ENCODE assay signal across 8 cellular contexts in the genomic region with DNA sequence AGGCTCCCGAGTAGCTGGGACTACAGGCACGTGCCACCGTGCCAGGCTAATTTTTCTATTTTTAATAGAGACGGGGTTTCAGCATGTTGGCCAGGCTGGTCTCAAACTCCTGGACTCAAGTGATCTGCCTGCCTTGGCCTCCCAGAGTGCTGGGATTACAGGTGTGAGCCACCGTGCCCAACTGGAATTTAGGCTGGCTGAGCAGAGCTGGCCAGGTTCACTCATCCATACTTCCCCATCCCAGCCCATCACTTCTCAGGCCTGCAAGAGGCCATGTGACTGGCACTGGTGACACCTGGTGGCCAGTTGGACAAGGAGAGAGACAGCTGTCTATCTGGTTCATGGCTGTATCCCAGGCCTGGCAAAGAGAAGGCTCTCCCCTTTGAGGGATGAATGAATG. TPM values are rescaled to one million over a fixed set of nuclear protein-coding genes. Genes with fewer than 3 reads are reported as not detected.
DNase-seq lines count a peak whose midpoint lies in the region; ATAC-seq and TF ChIP-seq lines count a peak whose summit lies in the region.
"Not testable (repeated sequence)": the region's sequence is repeated elsewhere in the genome, so short reads cannot be mapped to it uniquely, and the experiment has no call there.

No MANE protein-coding gene starts in this region.

- peak; percentile 90 for TF ChIP-seq CTCF in BE2C (IDR thresholded peaks at IDR 0.05; ENCODE audit: low read depth, low read length)
- TF ChIP-seq CTCF in IMR-90 (conservative IDR thresholded peaks at IDR 0.05; ENCODE audit: low read depth, low read length): peak; percentile 73

- H4K20me1 ChIP-seq in IMR-90 (ENCODE audit: insufficient read depth, low read length): not testable (repeated sequence)

- not testable (repeated sequence) for H2BK20ac ChIP-seq in IMR-90 (ENCODE audit: low read depth, low read length)

- H2AFZ ChIP-seq in IMR-90 (replicated peaks; ENCODE audit: low read length, poor library complexity): peak overlapping the region; percentile 26

- H3K9ac ChIP-seq in IMR-90 (ENCODE audit: low read depth, low read length); NT2/D1 (ENCODE audit: insufficient read length, low read depth): not testable (repeated sequence)

- intact Hi-C loops in IMR-90 (cut with micrococcal nuclease) (loop anchor here (1.0 kb wide), 1 partner anchor 91 kb away; no protein-coding TSS in a partner anchor), left colon (cut with DNase I, micrococcal nuclease) (loop anchor here in 1 of 2 donors (5.0 kb wide), 1 partner anchor 91 kb away; no protein-coding TSS in a partner anchor)

- WGBS in IMR-90 (ENCODE audit: extremely low coverage in 2 of 2, insufficient read length in 1 of 2), 2 experiments: no CpG with 5 or more reads among the region's 5 CpGs

- not testable (repeated sequence) for H3K27ac ChIP-seq in IMR-90 (ENCODE audit: insufficient read depth, low read length)
- peak overlapping the region; percentile 33 for H3K27ac ChIP-seq in cingulate gyrus (ENCODE audit: low read depth, low read length)

- not testable (repeated sequence) for H3K79me1 ChIP-seq in IMR-90 (ENCODE audit: low read depth in 1 of 2, low read length in 2 of 2)

- not testable (repeated sequence) for H3K27me3 Mint-ChIP-seq in activated CD8-positive, alpha-beta T cell treated with anti-CD3 and anti-CD28 coated beads, Interleukin-2, amount 10 ng/mL, durations not matched to agents 7 days and 5 days (ENCODE audit: low read depth)

- H3K9me1 ChIP-seq in IMR-90 (ENCODE audit: insufficient read depth, low read length): not testable (repeated sequence)

- not testable (repeated sequence) for H3K4me3 Mint-ChIP-seq in activated CD8-positive, alpha-beta T cell treated with anti-CD3 and anti-CD28 coated beads, Interleukin-2, amount 10 ng/mL, durations not matched to agents 7 days and 5 days

- dilution Hi-C loops in IMR-90 (cut with HindIII; ENCODE audit: low sequenced_read_pairs, unreplicated experiment): loop anchor here (25.0 kb wide), 1 partner anchor 101 kb away; the partner anchor contains the start of gene SPATA24

- H3K27ac Mint-ChIP-seq in activated CD8-positive, alpha-beta T cell treated with anti-CD3 and anti-CD28 coated beads, Interleukin-2, amount 10 ng/mL, durations not matched to agents 7 days and 5 days: not testable (repeated sequence)

- H3K36me3 ChIP-seq in BE2C; IMR-90 (ENCODE audit: control insufficient read depth, insufficient read depth, low read length); NT2/D1 (ENCODE audit: insufficient read depth, insufficient read length, low read length): not testable (repeated sequence)

- not testable (repeated sequence) for H3K4ac ChIP-seq in IMR-90 (ENCODE audit: low read depth, low read length)

- H3K14ac ChIP-seq in IMR-90 (replicated peaks; ENCODE audit: low read depth, low read length): not testable (repeated sequence)

- not testable (repeated sequence) for H4K5ac ChIP-seq in IMR-90 (ENCODE audit: low read depth, low read length)

- H4K8ac ChIP-seq in IMR-90 (ENCODE audit: low read depth in 2 of 2, low read length in 2 of 2): not testable (repeated sequence)

- not testable (repeated sequence) for H3K4me2 ChIP-seq in IMR-90 (ENCODE audit: low read depth, low read length)

- H3K4me3 ChIP-seq in BE2C (ENCODE audit: low read depth, low read length); IMR-90 (ENCODE audit: insufficient read depth, low read depth, low read length); NT2/D1 (ENCODE audit: insufficient read length, low read depth): not testable (repeated sequence)

- not testable (repeated sequence) for H3K9me3 Mint-ChIP-seq in activated CD8-positive, alpha-beta T cell treated with anti-CD3 and anti-CD28 coated beads, Interleukin-2, amount 10 ng/mL, durations not matched to agents 7 days and 5 days (ENCODE audit: insufficient read depth)

- peaks cover 48% of the 10 kb centered on the region for H3K4me1 Mint-ChIP-seq in activated CD8-positive, alpha-beta T cell treated with anti-CD3 and anti-CD28 coated beads, Interleukin-2, amount 10 ng/mL, durations not matched to agents 7 days and 5 days (ENCODE audit: low read depth)

- peak; percentile 89 for TF ChIP-seq RAD21 in IMR-90 (IDR thresholded peaks at IDR 0.05; ENCODE audit: low read length)

- H2BK15ac ChIP-seq in IMR-90 (ENCODE audit: low read depth, low read length): not testable (repeated sequence)

- not testable (repeated sequence) for H3K18ac ChIP-seq in IMR-90 (ENCODE audit: low read depth, low read length)

- H2AK9ac ChIP-seq in IMR-90 (replicated peaks; ENCODE audit: low read depth, low read length, poor library complexity): peak overlapping the region; percentile 73

- H3K36me3 Mint-ChIP-seq in activated CD8-positive, alpha-beta T cell treated with anti-CD3 and anti-CD28 coated beads, Interleukin-2, amount 10 ng/mL, durations not matched to agents 7 days and 5 days (ENCODE audit: low read depth): not testable (repeated sequence)

- not testable (repeated sequence) for BruUV-seq in IMR-90 (replicated peaks; lab: Mats Ljungman, UMichigan)

- H4K91ac ChIP-seq in IMR-90 (ENCODE audit: insufficient read depth, low read depth, low read length): not testable (repeated sequence)

- DNase-seq in BE2C: peak; percentile 92
- peak; percentile 76 for DNase-seq in IMR-90
- DNase-seq in NT2/D1 (ENCODE audit: low read depth, low spot score): peak; percentile 70
- DNase-seq in activated CD8-positive, alpha-beta T cell treated with anti-CD3 and anti-CD28 coated beads, Interleukin-2, amount 10 ng/mL, durations not matched to agents 7 days and 5 days: peak; percentile 87
- peak; percentile 81 to 93 for DNase-seq in left colon
- DNase-seq in stimulated activated CD4-positive, alpha-beta T cell treated with anti-CD3 and anti-CD28 coated beads, Interleukin-1b, Interleukin-23, amount 100 ng/mL, for 4 hours (ENCODE audit: low read depth in 2 of 2): peak; percentile 66 to 70

- H3K23ac ChIP-seq in IMR-90 (ENCODE audit: low read depth, low read length): not testable (repeated sequence)

- not testable (repeated sequence) for H2BK120ac ChIP-seq in IMR-90 (ENCODE audit: low read depth, low read length)

- H3K56ac ChIP-seq in IMR-90 (ENCODE audit: extremely low read depth, insufficient read depth, low read length): not testable (repeated sequence)

- not testable (repeated sequence) for H2AK5ac ChIP-seq in IMR-90 (ENCODE audit: low read depth, low read length)

- POLR2A ChIA-PET in IMR-90 (lab: Charles Lee; ENCODE audit: unreplicated experiment): not testable (repeated sequence)
- POLR2A ChIA-PET in activated CD8-positive, alpha-beta T cell treated with anti-CD3 and anti-CD28 coated beads, Interleukin-2, amount 10 ng/mL, durations not matched to agents 7 days and 5 days (lab: Charles Lee): interaction anchor here (1.3 to 2.5 kb wide), 2 partner anchors 91 to 93 kb away, joined by 4 to 16 read pairs; no protein-coding TSS in a partner anchor

- not testable (repeated sequence) for H3K9me3 ChIP-seq in BE2C; IMR-90 (ENCODE audit: control insufficient read depth, insufficient read depth, low read length); NT2/D1 (ENCODE audit: insufficient read depth, low read length)

- in situ Hi-C loops in IMR-90 (cut with MboI; ENCODE audit: low sequenced_read_pairs): not testable (repeated sequence)

- H2BK5ac ChIP-seq in IMR-90 (ENCODE audit: low read depth, low read length, poor library complexity, severe bottlenecking): not testable (repeated sequence)

- H3K27me3 ChIP-seq in BE2C; IMR-90 (ENCODE audit: control insufficient read depth, insufficient read depth, low read length); NT2/D1 (ENCODE audit: insufficient read depth, insufficient read length): not testable (repeated sequence)

- ATAC-seq in GM19351 (IDR thresholded peaks at IDR 0.05; ENCODE audit: unreplicated experiment) (peak; percentile 57), IMR-90 (ENCODE audit: low read depth) (peak; percentile 81), left colon (peak; percentile 80)
- peak; percentile 71 for ATAC-seq in activated CD8-positive, alpha-beta T cell treated with anti-CD3 and anti-CD28 coated beads, Interleukin-2, amount 10 ng/mL, durations not matched to agents 7 days and 5 days

- not testable (repeated sequence) for TF ChIP-seq POLR2A in IMR-90 (IDR thresholded peaks at IDR 0.05; ENCODE audit: low read depth, low read length)

- H3K4me1 ChIP-seq in BE2C; IMR-90 (ENCODE audit: control insufficient read depth, insufficient read depth, low read length); NT2/D1 (ENCODE audit: insufficient read depth, insufficient read length): not testable (repeated sequence)

- CTCF ChIA-PET in IMR-90 (lab: Yijun Ruan, JAX): interaction anchor here (0.6 to 3.2 kb wide), 9 partner anchors 11 to 146 kb away, joined by 3 to 32 read pairs (median 4); partner anchors contain the start of gene DNAJC18
- CTCF ChIA-PET in activated CD8-positive, alpha-beta T cell treated with anti-CD3 and anti-CD28 coated beads, Interleukin-2, amount 10 ng/mL, durations not matched to agents 7 days and 5 days (lab: Charles Lee): interaction anchor here (0.6 to 17.1 kb wide), 30 partner anchors 10 to 225 kb away, joined by 3 to 538 read pairs (median 6); partner anchors contain the start of genes ECSCR and STING1

RNA-seq across cellular contexts. Expression of gene STING1, which starts 30.9 kb away (rescaled TPM):
- polyA plus RNA-seq in BE2C (2012; ENCODE audit: insufficient read depth, insufficient read length, low read depth): 6.6 TPM
- total RNA-seq in IMR-90 (2012; rRNA removed) (18.6 and 20.6 TPM in 2 replicates), left colon (10 to 100 TPM; 25.0 to 55.6 TPM)
- 61.5 and 63.5 TPM in 2 replicates for polyA plus RNA-seq in IMR-90 (2012; rRNA removed)
- 25.4 and 62.7 TPM in 2 replicates for polyA plus RNA-seq in IMR-90 (2012; cell fraction: cytosol; rRNA removed)
- polyA plus RNA-seq in IMR-90 (2012; cell fraction: nucleus; rRNA removed; ENCODE audit: low replicate concordance): 170 and 329 TPM in 2 replicates
- total RNA-seq in activated CD8-positive, alpha-beta T cell treated with anti-CD3 and anti-CD28 coated beads, Interleukin-2, amount 10 ng/mL, durations not matched to agents 7 days and 5 days: 10 to 100 TPM; 64.9 to 67.4 TPM

RNA-seq across cellular contexts. Expression of gene SMIM33, which starts 42.6 kb away (rescaled TPM):
- polyA plus RNA-seq in BE2C (2012; ENCODE audit: insufficient read depth, insufficient read length, low read depth): not detected
- total RNA-seq in IMR-90 (2012; rRNA removed) (not detected in 2 replicates), left colon (1 to 10 TPM; 2.8 to 3.7 TPM)
- polyA plus RNA-seq in IMR-90 (2012; rRNA removed): not detected in 2 replicates
- not detected in 2 replicates for polyA plus RNA-seq in IMR-90 (2012; cell fraction: cytosol; rRNA removed)
- polyA plus RNA-seq in IMR-90 (2012; cell fraction: nucleus; rRNA removed; ENCODE audit: low replicate concordance): not detected in 2 replicates
- under 1 TPM; 0.32 to 0.65 TPM for total RNA-seq in activated CD8-positive, alpha-beta T cell treated with anti-CD3 and anti-CD28 coated beads, Interleukin-2, amount 10 ng/mL, durations not matched to agents 7 days and 5 days

RNA-seq across cellular contexts. Expression of gene UBE2D2, which starts 47.7 kb away (rescaled TPM):
- polyA plus RNA-seq in BE2C (2012; ENCODE audit: insufficient read depth, insufficient read length, low read depth): 104 TPM
- total RNA-seq in IMR-90 (2012; rRNA removed) (35.7 and 56.7 TPM in 2 replicates), left colon (100 to 1,000 TPM; 139 to 152 TPM)
- 26.9 and 34.4 TPM in 2 replicates for polyA plus RNA-seq in IMR-90 (2012; rRNA removed)
- 17.1 and 36.9 TPM in 2 replicates for polyA plus RNA-seq in IMR-90 (2012; cell fraction: cytosol; rRNA removed)
- 16.3 and 16.8 TPM in 2 replicates for polyA plus RNA-seq in IMR-90 (2012; cell fraction: nucleus; rRNA removed; ENCODE audit: low replicate concordance)
- total RNA-seq in activated CD8-positive, alpha-beta T cell treated with anti-CD3 and anti-CD28 coated beads, Interleukin-2, amount 10 ng/mL, durations not matched to agents 7 days and 5 days: 100 to 1,000 TPM; 227 to 232 TPM

RNA-seq across cellular contexts. Expression of gene ECSCR, which starts 50.9 kb away (rescaled TPM):
- polyA plus RNA-seq in BE2C (2012; ENCODE audit: insufficient read depth, insufficient read length, low read depth): 1.0 TPM
- total RNA-seq in IMR-90 (2012; rRNA removed) (3.1 and 3.9 TPM in 2 replicates), left colon (1 to 10 TPM; 3.9 to 4.5 TPM)
- 3.6 and 3.8 TPM in 2 replicates for polyA plus RNA-seq in IMR-90 (2012; rRNA removed)
- 4.6 and 4.8 TPM in 2 replicates for polyA plus RNA-seq in IMR-90 (2012; cell fraction: cytosol; rRNA removed)
- polyA plus RNA-seq in IMR-90 (2012; cell fraction: nucleus; rRNA removed; ENCODE audit: low replicate concordance): 1.7 and 1.9 TPM in 2 replicates
- total RNA-seq in activated CD8-positive, alpha-beta T cell treated with anti-CD3 and anti-CD28 coated beads, Interleukin-2, amount 10 ng/mL, durations not matched to agents 7 days and 5 days: not detected
